In the genomic region with DNA sequence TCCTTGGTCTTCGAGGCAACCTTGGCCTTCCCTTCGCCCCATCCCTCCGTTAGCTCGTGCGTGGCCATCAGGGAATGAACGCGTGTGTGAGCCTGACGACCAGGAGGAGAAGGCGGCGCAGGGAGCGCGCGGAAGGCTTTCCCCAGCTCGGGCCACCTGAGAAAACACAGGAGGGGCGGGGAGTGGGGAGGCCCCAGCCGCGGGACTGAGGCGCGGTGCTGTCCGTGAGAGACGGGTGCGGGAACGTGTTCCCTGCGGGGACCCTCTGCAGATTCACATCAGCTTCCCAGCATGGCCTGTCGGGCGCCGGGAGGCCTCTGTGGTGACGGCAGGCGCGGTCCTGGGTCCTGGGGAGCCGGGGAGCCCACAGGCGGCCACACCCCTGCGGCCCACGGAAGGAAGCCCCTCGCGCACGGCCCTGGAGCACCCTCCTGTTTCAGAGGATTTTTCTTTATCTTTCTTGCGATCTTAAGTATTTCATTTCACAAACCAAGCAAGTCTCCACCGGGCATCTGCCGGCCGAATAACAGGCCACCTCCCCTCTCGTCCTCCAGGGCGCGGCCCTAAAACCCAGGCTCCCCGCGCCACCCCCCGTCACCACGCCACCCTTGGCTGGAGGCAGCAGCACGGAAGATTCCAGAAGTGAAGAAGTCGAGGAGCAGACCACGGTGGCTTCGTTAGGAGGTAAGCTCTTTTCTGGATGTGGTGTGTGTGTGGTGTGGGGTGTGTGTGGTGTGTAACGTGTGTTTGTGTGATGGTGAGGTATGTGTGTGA, we compare ENCODE assay signal across 1 cellular context.
A peak's percentile ranks its signal among the peaks of the same experiment; 100 is the strongest.
TF ChIP-seq lines count a peak whose summit lies in the region.

No MANE protein-coding gene starts in this region.

TF ChIP-seq in K562, 482 proteins besides CTCF, POLR2A, EP300 and RAD21:
- TF ChIP-seq, protein P1, sequence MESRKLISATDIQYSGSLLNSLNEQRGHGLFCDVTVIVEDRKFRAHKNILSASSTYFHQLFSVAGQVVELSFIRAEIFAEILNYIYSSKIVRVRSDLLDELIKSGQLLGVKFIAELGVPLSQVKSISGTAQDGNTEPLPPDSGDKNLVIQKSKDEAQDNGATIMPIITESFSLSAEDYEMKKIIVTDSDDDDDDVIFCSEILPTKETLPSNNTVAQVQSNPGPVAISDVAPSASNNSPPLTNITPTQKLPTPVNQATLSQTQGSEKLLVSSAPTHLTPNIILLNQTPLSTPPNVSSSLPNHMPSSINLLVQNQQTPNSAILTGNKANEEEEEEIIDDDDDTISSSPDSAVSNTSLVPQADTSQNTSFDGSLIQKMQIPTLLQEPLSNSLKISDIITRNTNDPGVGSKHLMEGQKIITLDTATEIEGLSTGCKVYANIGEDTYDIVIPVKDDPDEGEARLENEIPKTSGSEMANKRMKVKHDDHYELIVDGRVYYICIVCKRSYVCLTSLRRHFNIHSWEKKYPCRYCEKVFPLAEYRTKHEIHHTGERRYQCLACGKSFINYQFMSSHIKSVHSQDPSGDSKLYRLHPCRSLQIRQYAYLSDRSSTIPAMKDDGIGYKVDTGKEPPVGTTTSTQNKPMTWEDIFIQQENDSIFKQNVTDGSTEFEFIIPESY (CRISPR knock-in tag; IDR thresholded peaks at IDR 0.05) = 0 out of 2 replicates have a peak, but pooled peaks have one; percentile 25
- TF ChIP-seq GATAD2B (IDR thresholded peaks at IDR 0.05; ENCODE audit: borderline replicate concordance) = no peak
- TF ChIP-seq NCOR1 (IDR thresholded peaks at IDR 0.05) = no peak
TF ChIP-seq in K562: peak in this region for 1.
